17 cellular contexts compared by ENCODE assay signal in the genomic region with DNA sequence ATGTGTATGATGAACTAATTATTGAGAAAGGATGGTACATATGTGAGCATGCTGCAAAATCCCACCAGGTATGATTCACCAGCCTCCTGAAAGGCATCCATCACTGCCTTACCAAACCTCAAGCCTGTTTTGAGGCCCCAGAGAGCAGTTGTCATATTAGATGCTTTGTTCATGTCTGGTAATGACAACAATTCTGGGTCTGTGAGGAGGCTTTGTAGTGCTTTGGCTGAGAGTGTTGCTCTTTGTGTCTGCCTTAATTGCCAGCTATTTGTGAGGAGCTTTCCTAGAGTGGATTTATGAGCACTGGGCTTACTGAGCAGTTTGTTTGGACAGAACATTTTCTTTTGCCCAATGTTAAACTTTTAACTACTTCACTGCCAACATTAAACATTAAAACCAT.
DNase-seq lines count a peak whose midpoint lies in the region; ATAC-seq, FAIRE-seq and TF ChIP-seq lines count a peak whose summit lies in the region.
"Had no signal": no experiment of that assay in that cellular context is flagged by ENCODE, and none has a peak within 500 bp of the region (broad histone marks: within the 10 kb centered on the region; RNA-seq: fewer than 3 reads in every experiment).

No MANE protein-coding gene starts in this region.

- H3K4me3 Mint-ChIP-seq in neural progenitor cell = no peak overlapping the region
- H3K4me3 Mint-ChIP-seq: CD14-positive monocyte; CD8-positive, alpha-beta T cell had no signal

- TF ChIP-seq EP300 in K562 (IDR thresholded peaks at IDR 0.05; ENCODE audit: low read length) = no peak

- H3F3A ChIP-seq in neural progenitor cell (ENCODE audit: low read depth) = no peaks in the 10 kb centered on the region

- in situ Hi-C loops in K562 (cut with MboI) = no loop called here

- no peaks in the 10 kb centered on the region for H3K9me1 ChIP-seq in K562 (ENCODE audit: control insufficient read depth, insufficient read depth, low read length)

- H3K4me2 ChIP-seq in K562 (ENCODE audit: insufficient read depth, low read length) (no peak overlapping the region), neural progenitor cell (no peak overlapping the region)

- no TSS peak for BruUV-seq in K562 (replicated peaks; lab: Mats Ljungman, UMichigan)

- ATAC-seq in K562 = peak; percentile 26; the same call in 2 of the 3 replicates
- ATAC-seq: CD8-positive, alpha-beta T cell had no signal

- H3K4me1 ChIP-seq in K562 (replicated peaks in 1 of 2; ENCODE audit: control insufficient read depth in 2 of 2, insufficient read depth in 2 of 2, low read length in 2 of 2) (peaks cover 0 to 3% of the 10 kb centered on the region in 2 experiments; a peak in 2 of 5 replicates), neural progenitor cell (no peaks in the 10 kb centered on the region)

- no peaks in the 10 kb centered on the region for H3K27me3 Mint-ChIP-seq in neural progenitor cell (ENCODE audit: insufficient read depth, low read depth)

- H3K9ac ChIP-seq in K562 (ENCODE audit: insufficient read depth in 1 of 2, low read depth in 2 of 2, low read length in 2 of 2) (no peak overlapping the region), neural progenitor cell (no peak overlapping the region)

- TF ChIP-seq RAD21 in K562 (CRISPR knock-in tag; conservative IDR thresholded peaks at IDR 0.05 in 1 of 2, IDR thresholded peaks at IDR 0.05 in 1 of 2) = no peak

- H3K4me3 ChIP-seq in K562 (no peak overlapping the region), neural progenitor cell (no peak overlapping the region), coronary artery (no peak overlapping the region)

- H3K36me3 ChIP-seq in K562 (ENCODE audit: control insufficient read depth, insufficient read depth, low read length) = peaks cover 8% of the 10 kb centered on the region; the same call in 1 of the 3 replicates
- H3K36me3 ChIP-seq in neural progenitor cell = no peaks in the 10 kb centered on the region

- CTCF ChIA-PET in K562 (lab: Yijun Ruan, JAX; ENCODE audit: low intra/inter-chr PET ratio) = no interaction called here

- no peak overlapping the region for H3K27ac Mint-ChIP-seq in neural progenitor cell
- H3K27ac Mint-ChIP-seq: CD14-positive monocyte; CD8-positive, alpha-beta T cell had no signal

- TF ChIP-seq CTCF in K562 (IDR thresholded peaks at IDR 0.05 in 2 of 3, conservative IDR thresholded peaks at IDR 0.05 in 1 of 3; ENCODE audit: insufficient read depth in 2 of 3, low read depth in 1 of 3, low read length in 3 of 3) = no peak
- no peak for TF ChIP-seq CTCF in neural progenitor cell (IDR thresholded peaks at IDR 0.05)
- TF ChIP-seq CTCF in coronary artery (IDR thresholded peaks at IDR 0.05) = no peak

- no peak for FAIRE-seq in K562 (lab: Jason Lieb, UNC)
- FAIRE-seq: A204.1, D721Med had no signal

- POLR2A ChIA-PET in K562 (lab: Yijun Ruan, JAX) = interaction anchor here (1.3 kb wide), 1 partner anchor 11 kb away, joined by 3 read pairs; no protein-coding TSS in a partner anchor

- TF ChIP-seq POLR2A in K562 (conservative IDR thresholded peaks at IDR 0.05) = no peak

- H2AFZ ChIP-seq in K562 (ENCODE audit: low read depth, low read length) = no peak overlapping the region
- no peak overlapping the region for H2AFZ ChIP-seq in neural progenitor cell (replicated peaks)

- peaks cover 31% of the 10 kb centered on the region for H3K79me2 ChIP-seq in K562 (ENCODE audit: control insufficient read depth, insufficient read depth, low read length)
- no peaks in the 10 kb centered on the region for H3K79me2 ChIP-seq in neural progenitor cell (ENCODE audit: low read depth)

- no peak overlapping the region for H3K27ac ChIP-seq in K562 (ENCODE audit: extremely low read depth, low read depth, low read length)
- no peak overlapping the region for H3K27ac ChIP-seq in neural progenitor cell
- H3K27ac ChIP-seq in coronary artery = no peak overlapping the region
- H3K27ac ChIP-seq: HL-60 had no signal

- peaks cover 21% of the 10 kb centered on the region for H3K9me3 Mint-ChIP-seq in neural progenitor cell
- H3K9me3 Mint-ChIP-seq: CD8-positive, alpha-beta T cell had no signal

- H4K20me1 ChIP-seq in K562 (replicated peaks; ENCODE audit: control insufficient read depth, insufficient read depth, low read length) (no peaks in the 10 kb centered on the region), neural progenitor cell (ENCODE audit: low read depth) (no peaks in the 10 kb centered on the region)

- peaks cover 7% of the 10 kb centered on the region for H3K36me3 Mint-ChIP-seq in neural progenitor cell
- H3K36me3 Mint-ChIP-seq: CD14-positive monocyte; CD8-positive, alpha-beta T cell had no signal

- no peaks in the 10 kb centered on the region for H3K4me1 Mint-ChIP-seq in neural progenitor cell
- H3K4me1 Mint-ChIP-seq: CD14-positive monocyte had no signal

- intact Hi-C loops in K562 (cut with micrococcal nuclease) = no loop called here

- H3K27me3 ChIP-seq in K562 (ENCODE audit: control insufficient read depth in 2 of 2, insufficient read depth in 2 of 2, low read length in 2 of 2) (no peaks in the 10 kb centered on the region), neural progenitor cell (no peaks in the 10 kb centered on the region)

- H3K9me3 ChIP-seq in K562 (replicated peaks; ENCODE audit: control insufficient read depth, insufficient read depth, low read depth, low read length) = peaks cover 2% of the 10 kb centered on the region; the same call in 1 of the 2 replicates
- peaks cover 37% of the 10 kb centered on the region for H3K9me3 ChIP-seq in neural progenitor cell (ENCODE audit: low read depth)

- DNase-seq in K562 (ENCODE audit: extremely low read depth in 1 of 4, low spot score in 3 of 4) (no peak), islet precursor cell (peak; percentile 55), neural progenitor cell (ENCODE audit: low spot score) (peak; percentile 1), T-helper 9 cell (no peak), coronary artery (ENCODE audit: low spot score) (no peak), SW480 (ENCODE audit: low spot score) (no peak), AG08396 (ENCODE audit: low spot score) (no peak)
- DNase-seq: CD8-positive, alpha-beta T cell; COR-L47; DMS153; DND-41; GDM1; HCEC 1CT had no signal

TF ChIP-seq in K562, 482 proteins besides CTCF, POLR2A, EP300 and RAD21:
- no peak for TF ChIP-seq BRF2 (IDR thresholded peaks at IDR 0.05; ENCODE audit: borderline replicate concordance, insufficient read depth, insufficient read length)

Comparison
In these comparisons a context has a peak if more than half of its experiments do, and no peak if none do; other contexts are left out.
1. DNase-seq: peak in islet precursor cell (single experiment) and neural progenitor cell (single experiment); none in K562 (0 of 4), T-helper 9 cell (single experiment), coronary artery (single experiment), SW480 (single experiment) and AG08396 (single experiment).